Comparison of ENCODE assay signal across 18 cellular contexts in genomic region chr5:38059876-38060275, GRCh38.
DNase-seq lines count a peak whose midpoint lies in the region; ATAC-seq, FAIRE-seq and TF ChIP-seq lines count a peak whose summit lies in the region.
"Had no signal": no experiment of that assay in that cellular context is flagged by ENCODE, and none has a peak within 500 bp of the region (broad histone marks: within the 10 kb centered on the region; RNA-seq: fewer than 3 reads in every experiment).

No MANE protein-coding gene starts in this region.

- no peaks in the 10 kb centered on the region for H3K36me3 ChIP-seq in IMR-90 (ENCODE audit: control insufficient read depth, insufficient read depth, low read length)
- H3K36me3 ChIP-seq in astrocyte (ENCODE audit: insufficient read depth, low read length): no peaks in the 10 kb centered on the region
- H3K36me3 ChIP-seq in stomach smooth muscle (ENCODE audit: control insufficient read depth in 2 of 2, insufficient read depth in 2 of 2, low read length in 2 of 2): no peaks in the 10 kb centered on the region
- no peaks in the 10 kb centered on the region for H3K36me3 ChIP-seq in left lung

- H3K4me2 ChIP-seq in IMR-90 (ENCODE audit: low read depth, low read length) (peak overlapping the region; percentile 8; the same call in 1 of the 2 replicates), astrocyte (ENCODE audit: low read length) (no peak overlapping the region)

- POLR2A ChIA-PET in IMR-90 (lab: Charles Lee; ENCODE audit: unreplicated experiment): no interaction called here

- H3K18ac ChIP-seq in IMR-90 (ENCODE audit: low read depth, low read length): no peak overlapping the region

- in situ Hi-C loops in IMR-90 (cut with MboI; ENCODE audit: low sequenced_read_pairs): no loop called here

- H3K79me2 ChIP-seq in astrocyte (ENCODE audit: insufficient read depth, low read length): no peaks in the 10 kb centered on the region

- no peak overlapping the region for H3K23ac ChIP-seq in IMR-90 (ENCODE audit: low read depth, low read length)

- TF ChIP-seq CTCF in IMR-90 (conservative IDR thresholded peaks at IDR 0.05; ENCODE audit: low read depth, low read length) (no peak), astrocyte (IDR thresholded peaks at IDR 0.05; ENCODE audit: insufficient read depth, low read depth, low read length) (no peak), left lung (IDR thresholded peaks at IDR 0.05) (no peak)

- H3K9me3 ChIP-seq in IMR-90 (ENCODE audit: control insufficient read depth, insufficient read depth, low read length): no peaks in the 10 kb centered on the region
- H3K9me3 ChIP-seq in astrocyte (ENCODE audit: insufficient read depth, low read depth, low read length): no peaks in the 10 kb centered on the region
- no peaks in the 10 kb centered on the region for H3K9me3 ChIP-seq in stomach smooth muscle (ENCODE audit: control insufficient read depth in 2 of 2, low read length in 2 of 2)
- peaks cover 0 to 13% of the 10 kb centered on the region in 2 donors for H3K9me3 ChIP-seq in left lung

- H3K4me3 ChIP-seq in IMR-90 (ENCODE audit: insufficient read depth, low read depth, low read length) (no peak overlapping the region), astrocyte (ENCODE audit: insufficient read depth, low read depth, low read length) (no peak overlapping the region), stomach smooth muscle (ENCODE audit: low read length in 2 of 2) (no peak overlapping the region), left lung (no peak overlapping the region)
- H3K4me3 ChIP-seq: GM23248 had no signal

- no CpG with 5 or more reads among the region's 6 CpGs for WGBS in IMR-90 (ENCODE audit: extremely low coverage in 2 of 2, insufficient read length in 1 of 2), 2 experiments

- H2BK5ac ChIP-seq in IMR-90 (ENCODE audit: low read depth, low read length, poor library complexity, severe bottlenecking): no peak overlapping the region

- H3K79me1 ChIP-seq in IMR-90 (ENCODE audit: low read depth in 1 of 2, low read length in 2 of 2): no peaks in the 10 kb centered on the region

- no peak overlapping the region for H2BK20ac ChIP-seq in IMR-90 (ENCODE audit: low read depth, low read length)

- peak overlapping the region; percentile 9; the same call in 1 of the 2 replicates for H2BK120ac ChIP-seq in IMR-90 (ENCODE audit: low read depth, low read length)

- H3K9ac ChIP-seq in IMR-90 (ENCODE audit: low read depth, low read length): no peak overlapping the region
- no peak overlapping the region for H3K9ac ChIP-seq in astrocyte (ENCODE audit: low read length)
- no peak overlapping the region for H3K9ac ChIP-seq in stomach smooth muscle (ENCODE audit: low read length in 2 of 2)
- H3K9ac ChIP-seq: GM23248 had no signal

- no peaks in the 10 kb centered on the region for H4K20me1 ChIP-seq in IMR-90 (ENCODE audit: insufficient read depth, low read length)
- no peaks in the 10 kb centered on the region for H4K20me1 ChIP-seq in astrocyte (ENCODE audit: insufficient read depth, low read length)

- TF ChIP-seq RAD21 in IMR-90 (IDR thresholded peaks at IDR 0.05; ENCODE audit: low read length): no peak

- no peak overlapping the region for H2AK5ac ChIP-seq in IMR-90 (ENCODE audit: low read depth, low read length)

- H3K4me1 Mint-ChIP-seq in astrocyte (ENCODE audit: low read depth, unreplicated experiment): peaks cover 12% of the 10 kb centered on the region
- H3K4me1 Mint-ChIP-seq: B cell had no signal

- H2AK9ac ChIP-seq in IMR-90 (replicated peaks; ENCODE audit: low read depth, low read length, poor library complexity): no peak overlapping the region

- no peak overlapping the region for H2AFZ ChIP-seq in IMR-90 (replicated peaks; ENCODE audit: low read length, poor library complexity)
- no peak overlapping the region for H2AFZ ChIP-seq in astrocyte (ENCODE audit: low read depth, low read length)
- H2AFZ ChIP-seq: GM23248 had no signal

- intact Hi-C loops in IMR-90 (cut with micrococcal nuclease): no loop called here
- intact Hi-C loops in left lung (cut with DNase I): no loop called here

- H3K27me3 Mint-ChIP-seq in astrocyte (ENCODE audit: low read depth, unreplicated experiment): no peaks in the 10 kb centered on the region
- H3K27me3 Mint-ChIP-seq: B cell; CD4-positive, alpha-beta T cell had no signal

- no peak overlapping the region for H3K14ac ChIP-seq in IMR-90 (replicated peaks; ENCODE audit: low read depth, low read length)

- dilution Hi-C loops in IMR-90 (cut with HindIII; ENCODE audit: low sequenced_read_pairs, unreplicated experiment): no loop called here

- peaks cover 3% of the 10 kb centered on the region for H3K9me3 Mint-ChIP-seq in astrocyte (ENCODE audit: unreplicated experiment)

- no peak overlapping the region for H3K27ac ChIP-seq in IMR-90 (ENCODE audit: insufficient read depth, low read length)
- H3K27ac ChIP-seq in astrocyte (ENCODE audit: low read depth, low read length): peak overlapping the region; percentile 10
- H3K27ac ChIP-seq in stomach smooth muscle (ENCODE audit: low read length): peak overlapping the region; percentile 1
- no peak overlapping the region for H3K27ac ChIP-seq in left lung
- H3K27ac ChIP-seq: GM23248 had no signal

- CTCF ChIA-PET in IMR-90 (lab: Yijun Ruan, JAX): interaction anchor here (0.9 kb wide), 1 partner anchor 134 kb away, joined by 3 read pairs; no protein-coding TSS in a partner anchor

- no peak overlapping the region for H2BK15ac ChIP-seq in IMR-90 (ENCODE audit: low read depth, low read length)

- H4K8ac ChIP-seq in IMR-90 (ENCODE audit: low read depth in 2 of 2, low read length in 2 of 2): no peak overlapping the region

- no peak for TF ChIP-seq POLR2A in IMR-90 (IDR thresholded peaks at IDR 0.05; ENCODE audit: low read depth, low read length)

- H3K9me1 ChIP-seq in IMR-90 (ENCODE audit: insufficient read depth, low read length): no peaks in the 10 kb centered on the region

- H3K4me1 ChIP-seq in IMR-90 (ENCODE audit: control insufficient read depth, insufficient read depth, low read length): peaks cover 6% of the 10 kb centered on the region
- H3K4me1 ChIP-seq in astrocyte (ENCODE audit: insufficient read depth, low read length): peaks cover 12% of the 10 kb centered on the region
- no peaks in the 10 kb centered on the region for H3K4me1 ChIP-seq in stomach smooth muscle (ENCODE audit: control insufficient read depth, insufficient read depth, low read length)
- no peaks in the 10 kb centered on the region for H3K4me1 ChIP-seq in left lung

- no peaks in the 10 kb centered on the region for H3K36me3 Mint-ChIP-seq in astrocyte (ENCODE audit: low read depth, unreplicated experiment)

- no peak overlapping the region for H3K56ac ChIP-seq in IMR-90 (ENCODE audit: extremely low read depth, insufficient read depth, low read length)

- DNase-seq in IMR-90 (no peak), astrocyte (ENCODE audit: low read depth) (peak; percentile 20), iris pigment epithelial cell (ENCODE audit: low read depth) (peak; percentile 7), GM19238 (ENCODE audit: insufficient read length, low spot score) (no peak), left lung (no peak)
- DNase-seq: C1 segment of cervical spinal cord; CD4-positive, alpha-beta T cell; DMS79 treated with DMSO at 0.1 percent for 48 hours had no signal

- no TSS peak for BruUV-seq in IMR-90 (replicated peaks; lab: Mats Ljungman, UMichigan)

- no peak for FAIRE-seq in astrocyte (lab: Jason Lieb, UNC)
- FAIRE-seq: G401.6, GM12892, GM19239, H54 had no signal

- no peak overlapping the region for H4K5ac ChIP-seq in IMR-90 (ENCODE audit: low read depth, low read length)

- no peaks in the 10 kb centered on the region; the same call in none of the 2 replicates for H3K27me3 ChIP-seq in IMR-90 (ENCODE audit: control insufficient read depth, insufficient read depth, low read length)
- no peaks in the 10 kb centered on the region for H3K27me3 ChIP-seq in astrocyte (ENCODE audit: insufficient read depth, low read length)
- H3K27me3 ChIP-seq in stomach smooth muscle (ENCODE audit: control insufficient read depth in 1 of 2, insufficient read depth in 2 of 2, low read length in 2 of 2): no peaks in the 10 kb centered on the region
- H3K27me3 ChIP-seq in left lung: no peaks in the 10 kb centered on the region

- peak overlapping the region; percentile 86 for H3K27ac Mint-ChIP-seq in astrocyte (ENCODE audit: unreplicated experiment)
- H3K27ac Mint-ChIP-seq: B cell; CD4-positive, alpha-beta T cell had no signal

- ATAC-seq in IMR-90 (ENCODE audit: low read depth) (peak; percentile 37), GM21526 (IDR thresholded peaks at IDR 0.05; ENCODE audit: low FRiP score, unreplicated experiment) (no peak), HG02798 (IDR thresholded peaks at IDR 0.05; ENCODE audit: poor library complexity, unreplicated experiment) (no peak), left lung (no peak)
- ATAC-seq: HCT116 had no signal

- H3K4ac ChIP-seq in IMR-90 (ENCODE audit: low read depth, low read length): no peak overlapping the region

- no peak overlapping the region for H4K91ac ChIP-seq in IMR-90 (ENCODE audit: insufficient read depth, low read depth, low read length)

- no peak overlapping the region for H3K4me3 Mint-ChIP-seq in astrocyte (ENCODE audit: unreplicated experiment)
- H3K4me3 Mint-ChIP-seq: B cell; CD4-positive, alpha-beta T cell had no signal

TF ChIP-seq in IMR-90, 13 proteins besides CTCF, POLR2A, EP300 and RAD21:
- TF ChIP-seq RCOR1 (IDR thresholded peaks at IDR 0.05; ENCODE audit: insufficient replicate concordance, low read length) (no peak), ELK1 (IDR thresholded peaks at IDR 0.05; ENCODE audit: borderline replicate concordance, low read depth, low read length) (no peak), MAZ (IDR thresholded peaks at IDR 0.05; ENCODE audit: borderline replicate concordance, low read depth, low read length) (no peak), CEBPB (IDR thresholded peaks at IDR 0.05; ENCODE audit: low read depth, low read length) (no peak), BHLHE40 (IDR thresholded peaks at IDR 0.05; ENCODE audit: low read depth, low read length) (no peak), MAFK (IDR thresholded peaks at IDR 0.05; ENCODE audit: low read depth, low read length) (no peak)

Comparison
In these comparisons a context has a peak if more than half of its experiments do, and no peak if none do; other contexts are left out.
1. DNase-seq: peak in astrocyte (single experiment) and iris pigment epithelial cell (single experiment); none in IMR-90 (single experiment), GM19238 (single experiment) and left lung (0 of 2).
2. H3K27ac ChIP-seq: peak in astrocyte (single experiment) and stomach smooth muscle (single experiment); none in IMR-90 (single experiment) and left lung (0 of 2).